Comparison of ENCODE assay signal across 34 cellular contexts in the genomic region with DNA sequence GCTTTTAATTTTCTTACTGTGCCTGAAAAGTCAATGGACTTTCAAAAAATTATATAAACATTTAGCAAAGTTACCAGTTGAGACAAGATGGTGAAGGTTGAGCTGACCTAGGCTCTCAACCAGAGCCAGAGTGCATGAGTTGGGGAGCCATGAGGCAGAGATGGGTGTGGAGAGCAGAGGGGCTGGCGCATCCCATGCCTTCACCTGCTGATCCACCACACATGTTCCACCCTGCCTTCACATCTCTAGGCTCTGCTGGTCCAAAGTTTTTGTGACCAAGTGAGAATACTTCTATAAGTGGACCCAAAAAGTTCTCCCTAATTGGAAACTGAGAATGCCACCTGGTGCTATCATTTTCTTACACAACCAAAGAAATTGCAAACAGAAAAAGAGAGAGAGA. TPM values are rescaled to one million over a fixed set of nuclear protein-coding genes. Genes with fewer than 3 reads are reported as not detected.
"Had no signal": no experiment of that assay in that cellular context is flagged by ENCODE, and none has a peak within 500 bp of the region (broad histone marks: within the 10 kb centered on the region; RNA-seq: fewer than 3 reads in every experiment).

No MANE protein-coding gene starts in this region.

- ATAC-seq: activated CD4-positive, CD25-positive, alpha-beta regulatory T cell treated with anti-CD3 and anti-CD28 coated beads, Interleukin-2, amount 50 U/mL, for 24 hours; activated naive CD8-positive, alpha-beta T cell treated with anti-CD3 and anti-CD28 coated beads, Interleukin-2, amount 50 U/mL, for 24 hours; gastrocnemius medialis; sciatic nerve; stimulated activated memory B cell treated with anti-CD40 and anti-IgM and Interleukin-4, amounts not matched to agents 10 μg/mL and 1 μg/mL and 100 μg/mL, for 72 hours; stimulated activated naive CD8-positive, alpha-beta T cell treated with anti-CD3 and anti-CD28 coated beads, Interleukin-15, amount 100 ng/mL, for 72 hours had no signal

- H3K27ac ChIP-seq: epithelial cell of prostate, gastrocnemius medialis, hepatocyte, left ventricle myocardium inferior, ovary, prostate gland, thyroid gland, WERI-Rb-1 had no signal

- H2AFZ ChIP-seq: hepatocyte had no signal

- H3K27ac Mint-ChIP-seq: activated naive CD8-positive, alpha-beta T cell treated with anti-CD3 and anti-CD28 coated beads, Interleukin-2, amount 50 U/mL, for 24 hours; stimulated activated memory B cell treated with anti-CD40 and anti-IgM and Interleukin-4, amounts not matched to agents 10 μg/mL and 1 μg/mL and 100 μg/mL, for 72 hours; stimulated activated naive CD8-positive, alpha-beta T cell treated with anti-CD3 and anti-CD28 coated beads, Interleukin-15, amount 100 ng/mL, for 72 hours had no signal

- H3K36me3 Mint-ChIP-seq: stimulated activated memory B cell treated with anti-CD40 and anti-IgM and Interleukin-4, amounts not matched to agents 10 μg/mL and 1 μg/mL and 100 μg/mL, for 72 hours had no signal

- H3K79me2 ChIP-seq: hepatocyte had no signal

- H3K4me2 ChIP-seq: hepatocyte had no signal

- H3K4me3 Mint-ChIP-seq: activated naive CD8-positive, alpha-beta T cell treated with anti-CD3 and anti-CD28 coated beads, Interleukin-2, amount 50 U/mL, for 24 hours; stimulated activated memory B cell treated with anti-CD40 and anti-IgM and Interleukin-4, amounts not matched to agents 10 μg/mL and 1 μg/mL and 100 μg/mL, for 72 hours; stimulated activated naive CD8-positive, alpha-beta T cell treated with anti-CD3 and anti-CD28 coated beads, Interleukin-15, amount 100 ng/mL, for 72 hours had no signal

- H3K27me3 ChIP-seq: gastrocnemius medialis, hepatocyte, ovary, thyroid gland had no signal

- H3K4me1 ChIP-seq: gastrocnemius medialis, prostate gland, thyroid gland had no signal

- DNase-seq: activated CD4-positive, alpha-beta T cell treated with anti-CD3 and anti-CD28 coated beads, Interleukin-2, amount 50 U/mL, for 1 hour; activated gamma-delta T cell treated with Interleukin-2 at 50 U/mL for 16 hours; activated naive CD4-positive, alpha-beta T cell treated with anti-CD3 and anti-CD28 coated beads, Interleukin-2, amount 50 U/mL, for 16 hours; activated naive CD8-positive, alpha-beta T cell treated with anti-CD3 and anti-CD28 coated beads, Interleukin-2, amount 50 U/mL, for 24 hours; activated T-cell treated with anti-CD3 and anti-CD28 coated beads, Interleukin-2, amount 50 U/mL, for 1 hour; amygdala; caudate nucleus; dermis blood vessel endothelial cell; effector CD4-positive, alpha-beta T cell; gastrocnemius medialis; glutamatergic neuron; islet precursor cell; left ventricle myocardium inferior; ovary; retina; stimulated activated CD4-positive, alpha-beta T cell treated with anti-CD3 and anti-CD28 coated beads, Interleukin-12 subunit alpha, Interleukin-12 subunit beta, amount 100 ng/mL, for 4 hours; stimulated activated CD4-positive, alpha-beta T cell treated with anti-CD3 and anti-CD28 coated beads, Interleukin-4, amount 100 ng/mL, for 1 hour; stimulated activated naive CD8-positive, alpha-beta T cell treated with anti-CD3 and anti-CD28 coated beads, Interleukin-15, amount 100 ng/mL, for 72 hours; substantia nigra; T1000; thyroid gland; WERI-Rb-1 had no signal

- H3K9me3 Mint-ChIP-seq: activated naive CD8-positive, alpha-beta T cell treated with anti-CD3 and anti-CD28 coated beads, Interleukin-2, amount 50 U/mL, for 24 hours; stimulated activated memory B cell treated with anti-CD40 and anti-IgM and Interleukin-4, amounts not matched to agents 10 μg/mL and 1 μg/mL and 100 μg/mL, for 72 hours; stimulated activated naive CD8-positive, alpha-beta T cell treated with anti-CD3 and anti-CD28 coated beads, Interleukin-15, amount 100 ng/mL, for 72 hours had no signal

- H3K36me3 ChIP-seq: gastrocnemius medialis, left ventricle myocardium inferior, ovary, prostate gland, thyroid gland, WERI-Rb-1 had no signal

- H3K4me3 ChIP-seq: gastrocnemius medialis, hepatocyte, left ventricle myocardium inferior, lung, ovary, prostate gland, skin epidermis, thyroid gland had no signal

- FAIRE-seq: endometrium had no signal

- H3K9me3 ChIP-seq: gastrocnemius medialis, left ventricle myocardium inferior, ovary, prostate gland, thyroid gland had no signal

- H3K27me3 Mint-ChIP-seq: stimulated activated memory B cell treated with anti-CD40 and anti-IgM and Interleukin-4, amounts not matched to agents 10 μg/mL and 1 μg/mL and 100 μg/mL, for 72 hours; stimulated activated naive CD8-positive, alpha-beta T cell treated with anti-CD3 and anti-CD28 coated beads, Interleukin-15, amount 100 ng/mL, for 72 hours had no signal

RNA-seq across cellular contexts. Expression of a gene that starts 47.3 kb away (rescaled TPM):
- total RNA-seq: dermis blood vessel endothelial cell, gastrocnemius medialis, hepatocyte, left ventricle myocardium inferior, mucosa of gallbladder, ovary, prostate gland, sciatic nerve, thyroid gland, ureter had no signal
- polyA plus RNA-seq: neural cell, ovary had no signal
